In the genomic region with DNA sequence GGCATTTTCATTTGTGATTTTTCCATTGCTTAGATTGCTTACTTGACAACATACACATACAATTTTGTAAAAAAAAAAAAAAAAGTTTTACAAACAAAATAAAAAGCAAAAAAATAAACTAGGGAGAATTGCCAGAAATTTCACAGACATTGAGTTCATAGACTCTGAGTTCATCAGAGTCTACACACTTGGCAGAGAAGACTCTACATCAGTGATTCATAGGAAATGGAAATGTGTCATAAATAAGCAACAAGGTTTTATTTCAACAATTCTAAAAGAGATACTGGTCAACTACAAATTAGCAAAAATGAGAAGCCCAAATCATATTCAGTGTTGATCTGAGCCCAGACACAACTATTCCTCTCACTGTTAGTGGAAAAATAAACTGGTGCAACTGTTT, we compare ENCODE assay signal across 14 cellular contexts.
"Had no signal": no experiment of that assay in that cellular context is flagged by ENCODE, and none has a peak within 500 bp of the region (broad histone marks: within the 10 kb centered on the region; RNA-seq: fewer than 3 reads in every experiment).

No MANE protein-coding gene starts in this region.

- H3K9me3 ChIP-seq: colonic mucosa had no signal

- H3K36me3 Mint-ChIP-seq: activated CD8-positive, alpha-beta memory T cell treated with anti-CD3 and anti-CD28 coated beads, Interleukin-2, amount 10 ng/mL, durations not matched to agents 7 days and 5 days; activated naive CD4-positive, alpha-beta T cell treated with anti-CD3 and anti-CD28 coated beads, Interleukin-2, amount 50 U/mL, for 24 hours; stimulated activated effector memory CD8-positive, alpha-beta T cell treated with anti-CD3 and anti-CD28 coated beads, Interleukin-12 subunit alpha, Interleukin-12 subunit beta, amount 100 ng/mL, for 72 hours had no signal

- H3K27ac Mint-ChIP-seq: activated CD8-positive, alpha-beta memory T cell treated with anti-CD3 and anti-CD28 coated beads, Interleukin-2, amount 10 ng/mL, durations not matched to agents 7 days and 5 days; activated naive CD4-positive, alpha-beta T cell treated with anti-CD3 and anti-CD28 coated beads, Interleukin-2, amount 50 U/mL, for 24 hours; activated T-cell treated with anti-CD3 and anti-CD28 coated beads, Interleukin-2, amount 50 U/mL, for 24 hours; naive thymus-derived CD4-positive, alpha-beta T cell; stimulated activated effector memory CD8-positive, alpha-beta T cell treated with anti-CD3 and anti-CD28 coated beads, Interleukin-12 subunit alpha, Interleukin-12 subunit beta, amount 100 ng/mL, for 72 hours; T-helper 2 cell treated with Interferon-gamma antibody and Interleukin-4, amounts not matched to agents 5 μg/mL and 100 μg/mL, for 36 hours had no signal

- H3K27ac ChIP-seq: colonic mucosa, hepatocyte, tibial nerve had no signal

- H3K27me3 ChIP-seq: colonic mucosa, hepatocyte, tibial nerve had no signal

- H3K36me3 ChIP-seq: colonic mucosa, tibial nerve had no signal

- H3K4me3 Mint-ChIP-seq: activated CD8-positive, alpha-beta memory T cell treated with anti-CD3 and anti-CD28 coated beads, Interleukin-2, amount 10 ng/mL, durations not matched to agents 7 days and 5 days; activated naive CD4-positive, alpha-beta T cell treated with anti-CD3 and anti-CD28 coated beads, Interleukin-2, amount 50 U/mL, for 24 hours; activated T-cell treated with anti-CD3 and anti-CD28 coated beads, Interleukin-2, amount 50 U/mL, for 24 hours; naive thymus-derived CD4-positive, alpha-beta T cell; stimulated activated effector memory CD8-positive, alpha-beta T cell treated with anti-CD3 and anti-CD28 coated beads, Interleukin-12 subunit alpha, Interleukin-12 subunit beta, amount 100 ng/mL, for 72 hours; T-helper 2 cell treated with Interferon-gamma antibody and Interleukin-4, amounts not matched to agents 5 μg/mL and 100 μg/mL, for 36 hours had no signal

- H2AFZ ChIP-seq: hepatocyte had no signal

- DNase-seq: activated CD4-positive, alpha-beta T cell treated with anti-CD3 and anti-CD28 coated beads, Interleukin-2, amount 50 U/mL, for 4 hours; activated CD8-positive, alpha-beta memory T cell treated with anti-CD3 and anti-CD28 coated beads, Interleukin-2, amount 10 ng/mL, durations not matched to agents 7 days and 5 days; activated effector memory CD4-positive, alpha-beta T cell treated with Interleukin-2 at 50 U/mL for 16 hours; activated T-cell treated with anti-CD3 and anti-CD28 coated beads, Interleukin-2, amount 50 U/mL, for 24 hours; colonic mucosa; naive thymus-derived CD4-positive, alpha-beta T cell; retina had no signal

- ATAC-seq: activated CD4-positive, CD25-positive, alpha-beta regulatory T cell treated with anti-CD3 and anti-CD28 coated beads, Interleukin-2, amount 50 U/mL, for 24 hours; activated CD8-positive, alpha-beta memory T cell treated with anti-CD3 and anti-CD28 coated beads, Interleukin-2, amount 10 ng/mL, durations not matched to agents 7 days and 5 days; naive thymus-derived CD4-positive, alpha-beta T cell; stimulated activated effector memory CD8-positive, alpha-beta T cell treated with anti-CD3 and anti-CD28 coated beads, Interleukin-12 subunit alpha, Interleukin-12 subunit beta, amount 100 ng/mL, for 72 hours had no signal

- H3K4me1 Mint-ChIP-seq: stimulated activated effector memory CD8-positive, alpha-beta T cell treated with anti-CD3 and anti-CD28 coated beads, Interleukin-12 subunit alpha, Interleukin-12 subunit beta, amount 100 ng/mL, for 72 hours had no signal

- H3K9me3 Mint-ChIP-seq: activated naive CD4-positive, alpha-beta T cell treated with anti-CD3 and anti-CD28 coated beads, Interleukin-2, amount 50 U/mL, for 24 hours; stimulated activated effector memory CD8-positive, alpha-beta T cell treated with anti-CD3 and anti-CD28 coated beads, Interleukin-12 subunit alpha, Interleukin-12 subunit beta, amount 100 ng/mL, for 72 hours; T-helper 2 cell treated with Interferon-gamma antibody and Interleukin-4, amounts not matched to agents 5 μg/mL and 100 μg/mL, for 36 hours had no signal

- H3K79me2 ChIP-seq: hepatocyte had no signal

- H3K27me3 Mint-ChIP-seq: activated naive CD4-positive, alpha-beta T cell treated with anti-CD3 and anti-CD28 coated beads, Interleukin-2, amount 50 U/mL, for 24 hours had no signal

- H3K4me1 ChIP-seq: colonic mucosa, tibial nerve had no signal

- H3K4me3 ChIP-seq: colonic mucosa, hepatocyte, smooth muscle cell, tibial nerve had no signal

- H3K4me2 ChIP-seq: hepatocyte, smooth muscle cell had no signal
